ENCODE assay signal across 10 cellular contexts in the genomic region with DNA sequence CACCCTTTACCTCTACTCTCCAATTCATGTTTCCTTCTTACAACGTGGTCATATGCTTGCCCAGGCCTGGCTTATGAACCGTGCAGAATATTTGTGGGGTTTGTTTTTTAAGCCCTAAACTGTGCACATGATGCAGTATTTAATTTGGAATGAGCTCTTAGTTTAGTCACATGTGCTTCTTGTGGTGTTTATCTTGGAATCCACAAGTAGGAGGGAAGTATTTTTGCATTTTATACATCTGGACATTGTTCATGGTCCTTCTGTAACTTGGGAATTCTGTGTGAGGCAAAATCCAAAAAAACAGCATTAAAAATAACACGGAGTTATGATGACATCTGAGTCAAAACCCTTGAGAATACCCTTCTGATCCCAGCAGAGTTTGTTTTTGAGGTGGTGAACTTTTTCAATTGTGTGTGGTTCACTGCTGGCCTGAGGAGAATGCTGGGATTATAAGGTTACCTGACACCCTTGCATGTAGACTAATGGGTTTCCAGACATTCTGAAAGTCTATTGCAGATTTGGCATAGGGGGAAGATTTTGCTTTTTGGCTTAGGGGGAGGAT.
A peak's percentile ranks its signal among the peaks of the same experiment; 100 is the strongest.
DNase-seq lines count a peak whose midpoint lies in the region; ATAC-seq, FAIRE-seq and TF ChIP-seq lines count a peak whose summit lies in the region.
"Had no signal": no experiment of that assay in that cellular context is flagged by ENCODE, and none has a peak within 500 bp of the region (broad histone marks: within the 10 kb centered on the region; RNA-seq: fewer than 3 reads in every experiment).

No MANE protein-coding gene starts in this region.

- peak overlapping the region; percentile 87 for H3K27ac ChIP-seq in Panc1 (ENCODE audit: low read length)
- H3K27ac ChIP-seq in osteoblast (ENCODE audit: low read depth, low read length): peak overlapping the region; percentile 74
- H3K27ac ChIP-seq: HL-60 had no signal

- H3K36me3 ChIP-seq in Panc1 (ENCODE audit: control insufficient read depth, insufficient read depth, low read length) (no peaks in the 10 kb centered on the region), osteoblast (ENCODE audit: insufficient read depth, low read length) (no peaks in the 10 kb centered on the region)

- POLR2A ChIA-PET in Panc1 (lab: Charles Lee): no interaction called here

- no peaks in the 10 kb centered on the region for H4K20me1 ChIP-seq in osteoblast (ENCODE audit: insufficient read depth, low read length)

- in situ Hi-C loops in Panc1 (cut with HindIII; ENCODE audit: low pct_unique_long_range_greater_than_20kb, low sequenced_read_pairs): no loop called here
- in situ Hi-C loops in GM13977 (cut with MboI; ENCODE audit: low pct_unique_long_range_greater_than_20kb, low sequenced_read_pairs, unreplicated experiment): loop anchor here (10.0 kb wide), 1 partner anchor 894 kb away; no protein-coding TSS in a partner anchor

- H3K79me2 ChIP-seq in osteoblast (ENCODE audit: insufficient read depth, low read length): no peaks in the 10 kb centered on the region

- no peak overlapping the region for H2AFZ ChIP-seq in osteoblast (ENCODE audit: low read length)

- CTCF ChIA-PET in Panc1 (lab: Charles Lee): interaction anchor here (0.5 kb wide), 1 partner anchor 723 kb away, joined by 4 read pairs; no protein-coding TSS in a partner anchor

- no peak for FAIRE-seq in D721Med (lab: Jason Lieb, UNC)

- H3K4me3 ChIP-seq in Panc1 (ENCODE audit: low read depth in 2 of 2, low read length in 2 of 2) (no peak overlapping the region), fibroblast of mammary gland (ENCODE audit: control insufficient read depth, low read depth, low read length) (no peak overlapping the region), osteoblast (ENCODE audit: insufficient read depth, low read length) (no peak overlapping the region)

- peaks cover 36% of the 10 kb centered on the region for H3K4me1 ChIP-seq in Panc1 (ENCODE audit: control insufficient read depth, insufficient read depth, low read length)
- peaks cover 36% of the 10 kb centered on the region for H3K4me1 ChIP-seq in osteoblast (ENCODE audit: insufficient read depth, low read length)

- ATAC-seq in Panc1: no peak; the same call in 1 of the 2 replicates

- no TSS peak for BruUV-seq in Panc1 (replicated peaks; lab: Mats Ljungman, UMichigan)

- H3K9me3 ChIP-seq in Panc1 (ENCODE audit: control insufficient read depth, insufficient read depth, low read depth, low read length): no peaks in the 10 kb centered on the region
- H3K9me3 ChIP-seq in osteoblast (ENCODE audit: low read depth, low read length): no peaks in the 10 kb centered on the region

- DNase-seq in AG09319 (ENCODE audit: extremely low read depth, low read depth): peak; percentile 73
- no peak for DNase-seq in Panc1 (ENCODE audit: low read depth, low spot score)
- peak; percentile 98 for DNase-seq in fibroblast of mammary gland (ENCODE audit: low read depth)
- DNase-seq in osteoblast (ENCODE audit: insufficient read length, low spot score, missing footprints): peak; percentile 66
- no peak for DNase-seq in OCI-M2 (lab: John Stamatoyannopoulos, UW; ENCODE audit: unreplicated experiment)
- DNase-seq in D721Med (ENCODE audit: insufficient read length, low spot score): no peak
- DNase-seq in GM13977 (ENCODE audit: low spot score): no peak
- no peak for DNase-seq in 8988T
- DNase-seq: activated B cell treated with CpG ODN at 0.5 μM for 24 hours had no signal

- H3K4me2 ChIP-seq in osteoblast (ENCODE audit: insufficient read depth, low read length): peak overlapping the region; percentile 54

- intact Hi-C loops in Panc1 (cut with micrococcal nuclease; ENCODE audit: unreplicated experiment): loop anchor here (5.0 to 10.0 kb wide), 2 partner anchors 144 to 306 kb away; no protein-coding TSS in a partner anchor

- TF ChIP-seq CTCF in AG09319 (IDR thresholded peaks at IDR 0.05; ENCODE audit: low read depth, low read length) (no peak), Panc1 (IDR thresholded peaks at IDR 0.05) (no peak), fibroblast of mammary gland (conservative IDR thresholded peaks at IDR 0.05; ENCODE audit: control insufficient read depth, insufficient read depth, low read depth, low read length) (no peak), osteoblast (IDR thresholded peaks at IDR 0.05; ENCODE audit: extremely low read depth, low read depth, low read length) (no peak), D721Med (IDR thresholded peaks at IDR 0.05; ENCODE audit: insufficient read depth, missing control alignments) (no peak), GM13977 (IDR thresholded peaks at IDR 0.05; ENCODE audit: extremely low read depth, insufficient read depth, missing control alignments) (no peak)

- H3K27me3 ChIP-seq in Panc1 (ENCODE audit: control insufficient read depth, insufficient read depth, low read length) (no peaks in the 10 kb centered on the region), osteoblast (ENCODE audit: insufficient read depth, low read length) (no peaks in the 10 kb centered on the region)

Comparison
In these comparisons a context has a peak if more than half of its experiments do, and no peak if none do; other contexts are left out.
1. DNase-seq: peak in AG09319 (single experiment), fibroblast of mammary gland (single experiment) and osteoblast (single experiment); none in Panc1 (single experiment), OCI-M2 (single experiment), D721Med (single experiment), GM13977 (single experiment) and 8988T (single experiment).